ENCODE assay signal across 8 cellular contexts in genomic region chr17:80220709-80221215, GRCh38. TPM values are rescaled to one million over a fixed set of nuclear protein-coding genes. Genes with fewer than 3 reads are reported as not detected.
DNase-seq lines count a peak whose midpoint lies in the region; ATAC-seq, FAIRE-seq and TF ChIP-seq lines count a peak whose summit lies in the region.

No MANE protein-coding gene starts in this region.

- H3K27ac ChIP-seq in keratinocyte (ENCODE audit: control insufficient read depth, insufficient read depth, low read length) = no peak overlapping the region

- no peaks in the 10 kb centered on the region for H3K79me2 ChIP-seq in keratinocyte (ENCODE audit: control insufficient read depth, insufficient read depth, low read length)

- DNase-seq in GM12864 (ENCODE audit: low read depth) (no peak), NCI-H69 (lab: John Stamatoyannopoulos, UW) (peak; percentile 44), T47D (ENCODE audit: low read depth in 1 of 2, low spot score in 1 of 2) (peak; percentile 36 to 79), keratinocyte (ENCODE audit: low read depth, low spot score) (no peak), T-helper 9 cell (no peak)
- peak; percentile 22 for DNase-seq in stimulated activated CD4-positive, alpha-beta T cell treated with anti-CD3 and anti-CD28 coated beads, Interleukin-4, amount 100 ng/mL, for 1 hour

- H2AFZ ChIP-seq in keratinocyte (ENCODE audit: control insufficient read depth, low read length) = peak overlapping the region; percentile 69

- FAIRE-seq in keratinocyte (lab: Jason Lieb, UNC) = no peak

- H3K4me1 ChIP-seq in keratinocyte (ENCODE audit: control insufficient read depth, extremely low read depth, insufficient read depth, low read length) = peaks cover 7% of the 10 kb centered on the region

- peak overlapping the region; percentile 56 for H3K4me2 ChIP-seq in keratinocyte (ENCODE audit: control insufficient read depth, extremely low read depth, insufficient read depth, low read depth, low read length)

- no peaks in the 10 kb centered on the region for H3K27me3 ChIP-seq in keratinocyte (ENCODE audit: control insufficient read depth, extremely low read depth, insufficient read depth, low read length)

- peak overlapping the region; percentile 98 for H3K4me3 ChIP-seq in GM12864 (ENCODE audit: low read depth, low read length)
- H3K4me3 ChIP-seq in keratinocyte (ENCODE audit: control insufficient read depth in 2 of 3, extremely low read depth in 1 of 3, insufficient read depth in 2 of 3, low read depth in 1 of 3, low read length in 3 of 3) = peak overlapping the region; percentile 48 to 76 (median 75)

- TF ChIP-seq CTCF in GM12864 (IDR thresholded peaks at IDR 0.05; ENCODE audit: low read depth, low read length, missing control alignments) (no peak), keratinocyte (optimal IDR thresholded peaks at IDR 0.05 in 1 of 3, IDR thresholded peaks at IDR 0.05 in 1 of 3, conservative IDR thresholded peaks at IDR 0.05 in 1 of 3; ENCODE audit: extremely low read depth in 1 of 3, insufficient read depth in 2 of 3, low read length in 3 of 3) (no peak)

- ATAC-seq in GM21367 (IDR thresholded peaks at IDR 0.05; ENCODE audit: unreplicated experiment) (no peak), HG03439 (IDR thresholded peaks at IDR 0.05; ENCODE audit: unreplicated experiment) (no peak)

- no peaks in the 10 kb centered on the region for H3K9me1 ChIP-seq in keratinocyte (ENCODE audit: control insufficient read depth, extremely low read depth, insufficient read depth, low read length)

- in situ Hi-C loops in T47D (cut with HindIII; ENCODE audit: low pct_unique_long_range_greater_than_20kb, low sequenced_read_pairs) = no loop called here

- H3K9ac ChIP-seq in keratinocyte (ENCODE audit: control insufficient read depth, extremely low read depth, insufficient read depth, low read length) = peak overlapping the region; percentile 4

- no peaks in the 10 kb centered on the region for H3K9me3 ChIP-seq in keratinocyte (ENCODE audit: control insufficient read depth, low read depth, low read length)

- dilution Hi-C loops in keratinocyte (cut with MboI; ENCODE audit: extremely low pct_ligation_motif_present, low sequenced_read_pairs) = no loop called here

- H3K36me3 ChIP-seq in keratinocyte (ENCODE audit: control insufficient read depth in 2 of 2, extremely low read depth in 1 of 2, insufficient read depth in 2 of 2, low read length in 2 of 2) = no peaks in the 10 kb centered on the region

- no peaks in the 10 kb centered on the region for H4K20me1 ChIP-seq in keratinocyte (ENCODE audit: control insufficient read depth, extremely low read depth, insufficient read depth, low read length)

RNA-seq across cellular contexts. Expression of gene SLC26A11, which starts 0.5 kb away (rescaled TPM):
- polyA plus RNA-seq in keratinocyte = 2.2 to 4.7 TPM (median 3.0 TPM) in 3 replicates
- polyA plus RNA-seq in keratinocyte (2011; ENCODE audit: low read depth) = 2.0 TPM
- polyA plus RNA-seq in keratinocyte (2011; cell fraction: cytosol; rRNA removed) = 1.3 and 2.6 TPM in 2 replicates
- polyA plus RNA-seq in keratinocyte (2011; cell fraction: nucleus; rRNA removed) = 15.7 and 21.6 TPM in 2 replicates
- polyA plus RNA-seq in keratinocyte (2012; ENCODE audit: low replicate concordance) = 3.8 and 5.7 TPM in 2 replicates
- 2.2 to 5.7 TPM (median 3.2 TPM) in 3 replicates for polyA minus RNA-seq in keratinocyte
- polyA minus RNA-seq in keratinocyte (2011; cell fraction: cytosol; rRNA and poly(A)+ RNA removed) = 3.3 TPM
- 11.2 and 12.5 TPM in 2 replicates for polyA minus RNA-seq in keratinocyte (2011; cell fraction: nucleus; rRNA and poly(A)+ RNA removed)

RNA-seq across cellular contexts. Expression of gene SGSH, which starts 0.6 kb away (rescaled TPM):
- 8.9 to 21.5 TPM (median 9.6 TPM) in 3 replicates for polyA plus RNA-seq in keratinocyte
- 7.2 TPM for polyA plus RNA-seq in keratinocyte (2011; ENCODE audit: low read depth)
- polyA plus RNA-seq in keratinocyte (2011; cell fraction: cytosol; rRNA removed) = 5.2 and 9.1 TPM in 2 replicates
- 89.8 and 106 TPM in 2 replicates for polyA plus RNA-seq in keratinocyte (2011; cell fraction: nucleus; rRNA removed)
- 11.3 and 23.7 TPM in 2 replicates for polyA plus RNA-seq in keratinocyte (2012; ENCODE audit: low replicate concordance)
- polyA minus RNA-seq in keratinocyte = 10.0 to 31.6 TPM (median 10.1 TPM) in 3 replicates
- 14.4 TPM for polyA minus RNA-seq in keratinocyte (2011; cell fraction: cytosol; rRNA and poly(A)+ RNA removed)
- polyA minus RNA-seq in keratinocyte (2011; cell fraction: nucleus; rRNA and poly(A)+ RNA removed) = 28.7 and 33.2 TPM in 2 replicates

RNA-seq across cellular contexts. Expression of gene RNF213, which starts 39.9 kb away (rescaled TPM):
- 21.0 to 34.1 TPM (median 24.4 TPM) in 3 replicates for polyA plus RNA-seq in keratinocyte
- polyA plus RNA-seq in keratinocyte (2011; ENCODE audit: low read depth) = 23.0 TPM
- 13.2 and 15.6 TPM in 2 replicates for polyA plus RNA-seq in keratinocyte (2011; cell fraction: cytosol; rRNA removed)
- 131 and 145 TPM in 2 replicates for polyA plus RNA-seq in keratinocyte (2011; cell fraction: nucleus; rRNA removed)
- 25.2 and 36.9 TPM in 2 replicates for polyA plus RNA-seq in keratinocyte (2012; ENCODE audit: low replicate concordance)
- polyA minus RNA-seq in keratinocyte = 71.4 to 308 TPM (median 91.8 TPM) in 3 replicates
- 36.4 TPM for polyA minus RNA-seq in keratinocyte (2011; cell fraction: cytosol; rRNA and poly(A)+ RNA removed)
- 154 and 249 TPM in 2 replicates for polyA minus RNA-seq in keratinocyte (2011; cell fraction: nucleus; rRNA and poly(A)+ RNA removed)

RNA-seq across cellular contexts. Expression of gene CARD14, which starts 50.9 kb away (rescaled TPM):
- polyA plus RNA-seq in keratinocyte = 0.23 to 1.6 TPM (median 0.49 TPM) in 3 replicates
- 11.9 TPM for polyA plus RNA-seq in keratinocyte (2011; ENCODE audit: low read depth)
- polyA plus RNA-seq in keratinocyte (2011; cell fraction: cytosol; rRNA removed) = 0.23 and 0.57 TPM in 2 replicates
- polyA plus RNA-seq in keratinocyte (2011; cell fraction: nucleus; rRNA removed) = 1.1 and 2.5 TPM in 2 replicates
- 0.40 and 9.8 TPM in 2 replicates for polyA plus RNA-seq in keratinocyte (2012; ENCODE audit: low replicate concordance)
- 0.73 to 0.74 TPM in 2 of 3 replicates, not detected in the other for polyA minus RNA-seq in keratinocyte
- polyA minus RNA-seq in keratinocyte (2011; cell fraction: cytosol; rRNA and poly(A)+ RNA removed) = not detected
- 1.3 and 2.2 TPM in 2 replicates for polyA minus RNA-seq in keratinocyte (2011; cell fraction: nucleus; rRNA and poly(A)+ RNA removed)

Comparison
In these comparisons a context has a peak if more than half of its experiments do, and no peak if none do; other contexts are left out.
1. DNase-seq: peak in NCI-H69 (single experiment), T47D (2 of 2) and stimulated activated CD4-positive, alpha-beta T cell treated with anti-CD3 and anti-CD28 coated beads, Interleukin-4, amount 100 ng/mL, for 1 hour (single experiment); none in GM12864 (single experiment), keratinocyte (single experiment) and T-helper 9 cell (single experiment).